25 cellular contexts compared by ENCODE assay signal in the genomic region with DNA sequence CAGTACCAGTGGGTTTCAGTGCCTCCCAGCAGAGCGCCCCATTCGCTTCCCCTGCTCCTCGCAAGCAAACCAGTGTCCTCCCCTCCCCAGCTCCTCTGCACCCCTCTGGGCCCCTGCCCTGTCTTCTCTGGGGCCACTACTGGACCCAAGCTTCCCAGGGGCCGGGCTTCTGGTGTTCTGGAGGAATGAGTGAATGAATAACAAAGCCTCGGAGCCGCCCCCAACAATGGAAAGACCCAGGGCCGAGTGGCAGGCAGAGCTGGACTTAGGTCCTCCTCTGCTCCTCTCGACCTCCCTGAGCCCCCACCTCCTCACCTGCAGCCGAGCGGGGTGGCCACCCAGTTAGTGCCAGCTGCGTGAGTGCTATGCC. TPM values are rescaled to one million over a fixed set of nuclear protein-coding genes. Genes with fewer than 3 reads are reported as not detected.
DNase-seq lines count a peak whose midpoint lies in the region; ATAC-seq, FAIRE-seq and TF ChIP-seq lines count a peak whose summit lies in the region.
"Had no signal": no experiment of that assay in that cellular context is flagged by ENCODE, and none has a peak within 500 bp of the region (broad histone marks: within the 10 kb centered on the region; RNA-seq: fewer than 3 reads in every experiment).

No MANE protein-coding gene starts in this region.

- H3K27me3 ChIP-seq in K562 (ENCODE audit: control insufficient read depth in 2 of 2, insufficient read depth in 2 of 2, low read length in 2 of 2) (peaks cover 19 to 57% of the 10 kb centered on the region in 2 experiments; a peak in 4 of 5 replicates), lower lobe of right lung (ENCODE audit: low read depth) (peaks cover 53% of the 10 kb centered on the region)

- H3K79me2 ChIP-seq in K562 (ENCODE audit: control insufficient read depth, insufficient read depth, low read length), result no peaks in the 10 kb centered on the region

- peak overlapping the region; percentile 17; the same call in 1 of the 2 replicates for H3K4me2 ChIP-seq in K562 (ENCODE audit: insufficient read depth, low read length)
- H3K4me2 ChIP-seq: BLaER1 had no signal

- intact Hi-C loops in K562 (cut with micrococcal nuclease) (no loop called here), lower lobe of right lung (cut with DNase I) (no loop called here)
- intact Hi-C loops in activated T-helper 1 cell treated with anti-CD3 and anti-CD28 coated beads, Interleukin-12 subunit alpha, Interleukin-12 subunit beta, Interleukin-2, Interleukin-4 antibody, amounts not matched to agents 30 ng/mL and 10 ng/mL and 1 ng/mL, durations not matched to agents 14 hours and 24 hours and 36 hours (cut with micrococcal nuclease), result no loop called here

- H3K27ac ChIP-seq in K562 (ENCODE audit: extremely low read depth, low read depth, low read length), result no peak overlapping the region
- H3K27ac ChIP-seq in lower lobe of right lung, result no peak overlapping the region
- H3K27ac ChIP-seq: 22Rv1, ascending aorta, BLaER1, prostate gland had no signal

- H3K4me3 ChIP-seq in K562, result no peak overlapping the region
- H3K4me3 ChIP-seq in lower lobe of right lung, result peak overlapping the region; percentile 17
- H3K4me3 ChIP-seq: BLaER1, prostate gland, smooth muscle cell had no signal

- no peak for TF ChIP-seq RAD21 in K562 (CRISPR knock-in tag; conservative IDR thresholded peaks at IDR 0.05 in 1 of 2, IDR thresholded peaks at IDR 0.05 in 1 of 2)

- BruUV-seq in K562 (replicated peaks; lab: Mats Ljungman, UMichigan), result no TSS peak

- peaks cover 12% of the 10 kb centered on the region for H3K4me1 Mint-ChIP-seq in stimulated activated effector memory CD8-positive, alpha-beta T cell treated with anti-CD3 and anti-CD28 coated beads, Interleukin-12 subunit alpha, Interleukin-12 subunit beta, amount 100 ng/mL, for 72 hours
- no peaks in the 10 kb centered on the region for H3K4me1 Mint-ChIP-seq in activated T-helper 1 cell treated with anti-CD3 and anti-CD28 coated beads, Interleukin-12 subunit alpha, Interleukin-12 subunit beta, Interleukin-2, Interleukin-4 antibody, amounts not matched to agents 30 ng/mL and 10 ng/mL and 1 ng/mL, durations not matched to agents 14 hours and 24 hours and 36 hours (ENCODE audit: low read depth)

- 0 out of 2 replicates have a peak, but pooled peaks cover 2% of the 10 kb centered on the region for H4K20me1 ChIP-seq in K562 (replicated peaks; ENCODE audit: control insufficient read depth, insufficient read depth, low read length)
- H4K20me1 ChIP-seq: BLaER1 had no signal

- peak overlapping the region in 1 of 2 experiments; percentile 62; a peak in 1 of 4 replicates for H3K9ac ChIP-seq in K562 (ENCODE audit: insufficient read depth in 1 of 2, low read depth in 2 of 2, low read length in 2 of 2)
- H3K9ac ChIP-seq: BLaER1 had no signal

- 0 out of 2 replicates have a peak overlapping the region, but pooled peaks have one; percentile 22 for H2AFZ ChIP-seq in K562 (ENCODE audit: low read depth, low read length)

- DNase-seq in activated CD4-positive, CD25-positive, alpha-beta regulatory T cell treated with anti-CD3 and anti-CD28 coated beads, Interleukin-2, amount 50 U/mL, for 72 hours, result peak; percentile 16
- no peak for DNase-seq in K562 (ENCODE audit: extremely low read depth in 1 of 4, low spot score in 3 of 4)
- no peak for DNase-seq in lower lobe of right lung
- DNase-seq in stimulated activated effector memory CD8-positive, alpha-beta T cell treated with anti-CD3 and anti-CD28 coated beads, Interleukin-12 subunit alpha, Interleukin-12 subunit beta, amount 100 ng/mL, for 72 hours (ENCODE audit: low spot score in 2 of 2), result no peak
- DNase-seq in activated T-helper 1 cell treated with anti-CD3 and anti-CD28 coated beads, Interleukin-12 subunit alpha, Interleukin-12 subunit beta, Interleukin-2, Interleukin-4 antibody, amounts not matched to agents 30 ng/mL and 10 ng/mL and 1 ng/mL, durations not matched to agents 14 hours and 24 hours and 36 hours (ENCODE audit: low spot score), result no peak
- DNase-seq: activated B cell treated with CpG ODN at 0.5 μM for 24 hours; foreskin fibroblast; HFFc6; NCI-H1694; NCI-H446 treated with DMSO at 0.1 percent for 48 hours; NK-92 treated with Interleukin-12 subunit alpha and Interleukin-12 subunit beta, amount 100 ng/mL, for 24 hours had no signal

- FAIRE-seq in K562 (lab: Jason Lieb, UNC), result no peak
- FAIRE-seq: endothelial cell of umbilical vein, GM18507 had no signal

- peak overlapping the region; percentile 31 for H3K4me3 Mint-ChIP-seq in stimulated activated effector memory CD8-positive, alpha-beta T cell treated with anti-CD3 and anti-CD28 coated beads, Interleukin-12 subunit alpha, Interleukin-12 subunit beta, amount 100 ng/mL, for 72 hours
- H3K4me3 Mint-ChIP-seq in activated T-helper 1 cell treated with anti-CD3 and anti-CD28 coated beads, Interleukin-12 subunit alpha, Interleukin-12 subunit beta, Interleukin-2, Interleukin-4 antibody, amounts not matched to agents 30 ng/mL and 10 ng/mL and 1 ng/mL, durations not matched to agents 14 hours and 24 hours and 36 hours, result no peak overlapping the region
- H3K4me3 Mint-ChIP-seq: HFFc6; stimulated activated memory B cell treated with anti-CD40 and anti-IgM and Interleukin-4, amounts not matched to agents 10 μg/mL and 1 μg/mL and 100 μg/mL, for 72 hours had no signal

- H3K27ac Mint-ChIP-seq in stimulated activated effector memory CD8-positive, alpha-beta T cell treated with anti-CD3 and anti-CD28 coated beads, Interleukin-12 subunit alpha, Interleukin-12 subunit beta, amount 100 ng/mL, for 72 hours, result no peak overlapping the region
- no peak overlapping the region for H3K27ac Mint-ChIP-seq in activated T-helper 1 cell treated with anti-CD3 and anti-CD28 coated beads, Interleukin-12 subunit alpha, Interleukin-12 subunit beta, Interleukin-2, Interleukin-4 antibody, amounts not matched to agents 30 ng/mL and 10 ng/mL and 1 ng/mL, durations not matched to agents 14 hours and 24 hours and 36 hours
- H3K27ac Mint-ChIP-seq: activated B cell treated with CpG ODN at 0.5 μM for 24 hours; HFFc6; stimulated activated memory B cell treated with anti-CD40 and anti-IgM and Interleukin-4, amounts not matched to agents 10 μg/mL and 1 μg/mL and 100 μg/mL, for 72 hours had no signal

- H3K9me3 ChIP-seq in K562 (replicated peaks; ENCODE audit: control insufficient read depth, insufficient read depth, low read depth, low read length) (no peaks in the 10 kb centered on the region), lower lobe of right lung (no peaks in the 10 kb centered on the region)
- H3K9me3 ChIP-seq: ascending aorta, prostate gland, transverse colon had no signal

- no peaks in the 10 kb centered on the region for H3K9me1 ChIP-seq in K562 (ENCODE audit: control insufficient read depth, insufficient read depth, low read length)

- CTCF ChIA-PET in K562 (lab: Yijun Ruan, JAX; ENCODE audit: low intra/inter-chr PET ratio), result no interaction called here

- POLR2A ChIA-PET in K562 (lab: Yijun Ruan, JAX), result interaction anchor here (0.8 to 1.1 kb wide), 3 partner anchors 12 to 39 kb away, joined by 3 to 4 read pairs (median 3); no protein-coding TSS in a partner anchor

- H3K9me3 Mint-ChIP-seq in stimulated activated effector memory CD8-positive, alpha-beta T cell treated with anti-CD3 and anti-CD28 coated beads, Interleukin-12 subunit alpha, Interleukin-12 subunit beta, amount 100 ng/mL, for 72 hours, result no peaks in the 10 kb centered on the region
- no peaks in the 10 kb centered on the region for H3K9me3 Mint-ChIP-seq in activated T-helper 1 cell treated with anti-CD3 and anti-CD28 coated beads, Interleukin-12 subunit alpha, Interleukin-12 subunit beta, Interleukin-2, Interleukin-4 antibody, amounts not matched to agents 30 ng/mL and 10 ng/mL and 1 ng/mL, durations not matched to agents 14 hours and 24 hours and 36 hours
- H3K9me3 Mint-ChIP-seq: activated B cell treated with CpG ODN at 0.5 μM for 24 hours; HFFc6; stimulated activated memory B cell treated with anti-CD40 and anti-IgM and Interleukin-4, amounts not matched to agents 10 μg/mL and 1 μg/mL and 100 μg/mL, for 72 hours had no signal

- no peaks in the 10 kb centered on the region for H3K36me3 Mint-ChIP-seq in stimulated activated effector memory CD8-positive, alpha-beta T cell treated with anti-CD3 and anti-CD28 coated beads, Interleukin-12 subunit alpha, Interleukin-12 subunit beta, amount 100 ng/mL, for 72 hours
- H3K36me3 Mint-ChIP-seq in activated T-helper 1 cell treated with anti-CD3 and anti-CD28 coated beads, Interleukin-12 subunit alpha, Interleukin-12 subunit beta, Interleukin-2, Interleukin-4 antibody, amounts not matched to agents 30 ng/mL and 10 ng/mL and 1 ng/mL, durations not matched to agents 14 hours and 24 hours and 36 hours (ENCODE audit: low read depth), result no peaks in the 10 kb centered on the region
- H3K36me3 Mint-ChIP-seq: stimulated activated memory B cell treated with anti-CD40 and anti-IgM and Interleukin-4, amounts not matched to agents 10 μg/mL and 1 μg/mL and 100 μg/mL, for 72 hours had no signal

- no peak for TF ChIP-seq EP300 in K562 (IDR thresholded peaks at IDR 0.05; ENCODE audit: low read length)

- in situ Hi-C loops in K562 (cut with MboI), result no loop called here

- WGBS in K562 (ENCODE audit: insufficient coverage, low coverage, missing lambda C conversion rate), result under 1% methylated on average over 11 of the region's 11 CpGs

- H3K27me3 Mint-ChIP-seq in activated T-helper 1 cell treated with anti-CD3 and anti-CD28 coated beads, Interleukin-12 subunit alpha, Interleukin-12 subunit beta, Interleukin-2, Interleukin-4 antibody, amounts not matched to agents 30 ng/mL and 10 ng/mL and 1 ng/mL, durations not matched to agents 14 hours and 24 hours and 36 hours (ENCODE audit: insufficient read depth), result peaks cover 52% of the 10 kb centered on the region

- no peak for TF ChIP-seq POLR2A in K562 (conservative IDR thresholded peaks at IDR 0.05)

- H3K4me1 ChIP-seq in K562 (replicated peaks in 1 of 2; ENCODE audit: control insufficient read depth in 2 of 2, insufficient read depth in 2 of 2, low read length in 2 of 2) (peaks cover 0 to 8% of the 10 kb centered on the region in 2 experiments; a peak in 1 of 5 replicates), lower lobe of right lung (peaks cover 5% of the 10 kb centered on the region)
- H3K4me1 ChIP-seq: ascending aorta, prostate gland had no signal

- H3K36me3 ChIP-seq in K562 (ENCODE audit: control insufficient read depth, insufficient read depth, low read length), result no peaks in the 10 kb centered on the region
- H3K36me3 ChIP-seq in lower lobe of right lung, result no peaks in the 10 kb centered on the region
- H3K36me3 ChIP-seq: ascending aorta, BLaER1, prostate gland, transverse colon had no signal

- TF ChIP-seq CTCF in K562 (IDR thresholded peaks at IDR 0.05 in 2 of 3, conservative IDR thresholded peaks at IDR 0.05 in 1 of 3; ENCODE audit: insufficient read depth in 2 of 3, low read depth in 1 of 3, low read length in 3 of 3) (no peak), lower lobe of right lung (IDR thresholded peaks at IDR 0.05) (no peak)

- no peak for ATAC-seq in activated CD4-positive, CD25-positive, alpha-beta regulatory T cell treated with anti-CD3 and anti-CD28 coated beads, Interleukin-2, amount 50 U/mL, for 24 hours
- ATAC-seq in K562 (no peak), lower lobe of right lung (no peak), GM18907 (IDR thresholded peaks at IDR 0.05; ENCODE audit: unreplicated experiment) (no peak), GM21423 (IDR thresholded peaks at IDR 0.05; ENCODE audit: unreplicated experiment) (no peak)
- ATAC-seq in stimulated activated effector memory CD8-positive, alpha-beta T cell treated with anti-CD3 and anti-CD28 coated beads, Interleukin-12 subunit alpha, Interleukin-12 subunit beta, amount 100 ng/mL, for 72 hours, result no peak

RNA-seq across cellular contexts. Expression of a gene that starts 37.6 kb away (rescaled TPM):
- total RNA-seq in K562 (2011; cell fraction: chromatin; rRNA removed; ENCODE audit: low replicate concordance), result 2.0 and 5.9 TPM in 2 replicates
- 4.5 and 5.4 TPM in 2 replicates for total RNA-seq in K562 (2011; cell fraction: nucleolus; rRNA removed)
- 2.7 and 4.0 TPM in 2 replicates for total RNA-seq in K562 (2011; cell fraction: nucleoplasm; rRNA removed)
- total RNA-seq in K562 (2014; rRNA removed) (1.8 and 1.9 TPM in 2 replicates), K562 (2014; rRNA removed; fragmentation: Illumina TruSeq; extraction: Trizol) (0.45 and 0.51 TPM in 2 replicates), K562 (2015; rRNA removed; fragmentation: Illumina TruSeq; extraction: Trizol) (0.79 and 1.2 TPM in 2 replicates), K562 (2021) (1.8 and 2.3 TPM in 2 replicates), lower lobe of right lung (not detected)
- polyA plus RNA-seq in K562 (2011; rRNA removed) (0.89 and 1.5 TPM in 2 replicates), K562 (2014; fragmentation: Illumina TruSeq; extraction: Trizol) (1.1 and 1.6 TPM in 2 replicates), K562 (2014; fragmentation: Nextera tagmentation; extraction: Ambion mirVana) (under 1 TPM; 0.10 to 0.18 TPM), K562 (2014; rRNA removed) (1.6 and 3.6 TPM in 2 replicates)
- polyA plus RNA-seq in K562 (2011; cell fraction: cytosol; rRNA removed), result 0.78 and 2.4 TPM in 2 replicates
- 3.5 and 9.8 TPM in 2 replicates for polyA plus RNA-seq in K562 (2011; cell fraction: nucleus; rRNA removed)
- polyA plus RNA-seq in K562 (2012), result 1.9 and 2.4 TPM in 2 replicates
- 0.48 and 0.88 TPM in 2 replicates for polyA minus RNA-seq in K562 (2011; rRNA and poly(A)+ RNA removed)
- polyA minus RNA-seq in K562 (2011; cell fraction: cytosol; rRNA and poly(A)+ RNA removed), result 1.4 and 1.6 TPM in 2 replicates
- polyA minus RNA-seq in K562 (2011; cell fraction: nucleus; rRNA and poly(A)+ RNA removed), result 1.4 and 3.4 TPM in 2 replicates
- total RNA-seq in activated T-helper 1 cell treated with anti-CD3 and anti-CD28 coated beads, Interleukin-12 subunit alpha, Interleukin-12 subunit beta, Interleukin-2, Interleukin-4 antibody, amounts not matched to agents 30 ng/mL and 10 ng/mL and 1 ng/mL, durations not matched to agents 14 hours and 24 hours and 36 hours, result 0.42 and 0.70 TPM in 2 replicates
- total RNA-seq: left lobe of liver; T-helper 1 cell treated with Interleukin-12 subunit alpha and Interleukin-12 subunit beta and Interleukin-4 antibody, amounts not matched to agents 30 ng/mL and 1 ng/mL, for 36 hours; transverse colon had no signal
